ENCODE assay signal across 31 cellular contexts in the genomic region with DNA sequence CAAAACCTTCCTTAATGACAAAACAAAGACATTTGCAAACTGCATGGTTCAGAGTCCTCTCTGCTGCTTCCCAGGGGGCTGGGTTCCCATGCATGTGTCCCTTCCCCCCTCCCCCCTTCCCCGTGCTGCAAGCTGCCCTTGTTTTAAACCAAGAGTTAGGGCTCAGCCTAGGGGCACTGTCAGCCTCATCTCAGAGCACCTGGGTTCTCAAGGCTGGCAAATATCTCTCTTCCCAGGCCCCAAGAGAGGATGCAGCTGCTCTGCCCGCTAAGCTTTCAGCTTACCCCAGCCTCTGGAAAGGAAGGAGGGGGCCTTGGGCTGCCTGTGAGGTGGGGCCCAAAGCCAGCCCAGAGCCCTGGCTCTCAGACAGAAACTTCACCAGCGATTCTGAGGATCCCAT.
DNase-seq lines count a peak whose midpoint lies in the region; ATAC-seq and TF ChIP-seq lines count a peak whose summit lies in the region.
"Had no signal": no experiment of that assay in that cellular context is flagged by ENCODE, and none has a peak within 500 bp of the region (broad histone marks: within the 10 kb centered on the region; RNA-seq: fewer than 3 reads in every experiment).

No MANE protein-coding gene starts in this region.

- peak; percentile 50 for DNase-seq in WTC11 (ENCODE audit: low spot score)
- peak; percentile 30 for DNase-seq in myocyte (ENCODE audit: low read depth)
- DNase-seq in AG20443 (ENCODE audit: low spot score) = no peak
- DNase-seq in activated CD4-positive, CD25-positive, alpha-beta regulatory T cell treated with anti-CD3 and anti-CD28 coated beads, Interleukin-2, amount 50 U/mL, for 72 hours = no peak
- DNase-seq: activated CD4-positive, alpha-beta T cell treated with anti-CD3 and anti-CD28 coated beads for 4 hours; activated CD8-positive, alpha-beta T cell treated with anti-CD3 and anti-CD28 coated beads, Interleukin-2, amount 10 ng/mL, durations not matched to agents 7 days and 5 days; amygdala; BE2C; brain microvascular endothelial cell; gastrocnemius medialis; KG1; left lung; mesenchymal stem cell; MM.1S; NCI-H1105 treated with DMSO at 0.1 percent for 48 hours; NCI-H187 treated with DMSO at 0.1 percent for 48 hours; NCI-H510A treated with DMSO at 0.1 percent for 48 hours; posterior cingulate gyrus; right cardiac atrium; SIG-M5; stimulated activated CD8-positive, alpha-beta memory T cell treated with anti-CD3 and anti-CD28 coated beads, Interleukin-4, amount 100 ng/mL, for 48 hours; stimulated activated naive CD8-positive, alpha-beta T cell treated with anti-CD3 and anti-CD28 coated beads, Interleukin-15, amount 100 ng/mL, for 72 hours; SW 1271 had no signal

- no peak overlapping the region for H3K4me3 ChIP-seq in BLaER1
- no peak overlapping the region for H3K4me3 ChIP-seq in HUES48 (ENCODE audit: low read depth, low read length)
- H3K4me3 ChIP-seq: gastrocnemius medialis, left lung, thoracic aorta had no signal

- peak overlapping the region; percentile 64 for H3K27ac Mint-ChIP-seq in WTC11
- H3K27ac Mint-ChIP-seq: activated CD8-positive, alpha-beta T cell treated with anti-CD3 and anti-CD28 coated beads, Interleukin-2, amount 10 ng/mL, durations not matched to agents 7 days and 5 days; activated naive CD4-positive, alpha-beta T cell treated with anti-CD3 and anti-CD28 coated beads, Interleukin-2, amount 50 U/mL, for 72 hours; activated T-helper 17 cell treated with anti-CD3 and anti-CD28 coated beads, Interleukin-2, amount 50 U/mL, for 72 hours; stimulated activated naive CD8-positive, alpha-beta T cell treated with anti-CD3 and anti-CD28 coated beads, Interleukin-15, amount 100 ng/mL, for 72 hours had no signal

- H3K27me3 ChIP-seq in BLaER1 = no peaks in the 10 kb centered on the region
- no peaks in the 10 kb centered on the region for H3K27me3 ChIP-seq in HUES48 (ENCODE audit: control insufficient read depth, insufficient read depth, low read length)
- H3K27me3 ChIP-seq: BE2C, brain microvascular endothelial cell, gastrocnemius medialis, left lung, neutrophil had no signal

- H3K4me2 ChIP-seq in BLaER1 = peak overlapping the region; percentile 70

- H3K4me1 ChIP-seq in BLaER1 (peaks cover 39% of the 10 kb centered on the region), HUES48 (ENCODE audit: control insufficient read depth, insufficient read depth, low read length) (peaks cover 37% of the 10 kb centered on the region)
- H3K4me1 ChIP-seq: BE2C, gastrocnemius medialis had no signal

- H3K9me3 ChIP-seq in BLaER1 = no peaks in the 10 kb centered on the region
- no peaks in the 10 kb centered on the region for H3K9me3 ChIP-seq in HUES48 (ENCODE audit: control insufficient read depth, insufficient read depth, low read length)
- H3K9me3 ChIP-seq: BE2C, gastrocnemius medialis, left lung, neutrophil, thoracic aorta had no signal

- H3K4me3 Mint-ChIP-seq in WTC11 = peak overlapping the region; percentile 21; the same call in 1 of the 2 replicates
- H3K4me3 Mint-ChIP-seq: activated CD8-positive, alpha-beta T cell treated with anti-CD3 and anti-CD28 coated beads, Interleukin-2, amount 10 ng/mL, durations not matched to agents 7 days and 5 days; activated T-helper 17 cell treated with anti-CD3 and anti-CD28 coated beads, Interleukin-2, amount 50 U/mL, for 72 hours; stimulated activated naive CD8-positive, alpha-beta T cell treated with anti-CD3 and anti-CD28 coated beads, Interleukin-15, amount 100 ng/mL, for 72 hours had no signal

- ATAC-seq in WTC11 (peak; percentile 67), HG03457 (IDR thresholded peaks at IDR 0.05; ENCODE audit: unreplicated experiment) (no peak), GM21717 (IDR thresholded peaks at IDR 0.05; ENCODE audit: unreplicated experiment) (no peak)
- ATAC-seq: activated CD8-positive, alpha-beta T cell treated with anti-CD3 and anti-CD28 coated beads, Interleukin-2, amount 10 ng/mL, durations not matched to agents 7 days and 5 days; activated naive CD4-positive, alpha-beta T cell treated with anti-CD3 and anti-CD28 coated beads, Interleukin-2, amount 50 U/mL, for 72 hours; activated T-helper 17 cell treated with anti-CD3 and anti-CD28 coated beads, Interleukin-2, amount 50 U/mL, for 72 hours; gastrocnemius medialis; left lung; right cardiac atrium; stimulated activated naive CD8-positive, alpha-beta T cell treated with anti-CD3 and anti-CD28 coated beads, Interleukin-15, amount 100 ng/mL, for 72 hours had no signal

- POLR2A ChIA-PET in WTC11 (lab: Charles Lee) = interaction anchor here (0.7 kb wide), 2 partner anchors 12 to 67 kb away, joined by 4 to 7 read pairs; no protein-coding TSS in a partner anchor

- H3K4me1 Mint-ChIP-seq in WTC11 = peaks cover 36% of the 10 kb centered on the region
- H3K4me1 Mint-ChIP-seq: activated T-helper 17 cell treated with anti-CD3 and anti-CD28 coated beads, Interleukin-2, amount 50 U/mL, for 72 hours; stimulated activated naive CD8-positive, alpha-beta T cell treated with anti-CD3 and anti-CD28 coated beads, Interleukin-15, amount 100 ng/mL, for 72 hours had no signal

- H3K9ac ChIP-seq in BLaER1 (peak overlapping the region; percentile 74), HUES48 (ENCODE audit: low read depth, low read length) (no peak overlapping the region)

- CTCF ChIA-PET in WTC11 (lab: Charles Lee) = interaction anchor here (0.7 to 2.0 kb wide), 4 partner anchors 14 to 724 kb away, joined by 3 to 6 read pairs (median 3); no protein-coding TSS in a partner anchor

- H4K20me1 ChIP-seq in BLaER1 = no peaks in the 10 kb centered on the region

- H3K9me3 Mint-ChIP-seq in WTC11 = peaks cover 10% of the 10 kb centered on the region
- H3K9me3 Mint-ChIP-seq: activated T-helper 17 cell treated with anti-CD3 and anti-CD28 coated beads, Interleukin-2, amount 50 U/mL, for 72 hours; stimulated activated naive CD8-positive, alpha-beta T cell treated with anti-CD3 and anti-CD28 coated beads, Interleukin-15, amount 100 ng/mL, for 72 hours had no signal

- H3K27me3 Mint-ChIP-seq in WTC11 (ENCODE audit: low read depth) = no peaks in the 10 kb centered on the region
- H3K27me3 Mint-ChIP-seq: activated T-helper 17 cell treated with anti-CD3 and anti-CD28 coated beads, Interleukin-2, amount 50 U/mL, for 72 hours had no signal

- peaks cover 6% of the 10 kb centered on the region; the same call in 1 of the 2 replicates for H3K36me3 Mint-ChIP-seq in WTC11
- H3K36me3 Mint-ChIP-seq: activated naive CD4-positive, alpha-beta T cell treated with anti-CD3 and anti-CD28 coated beads, Interleukin-2, amount 50 U/mL, for 72 hours had no signal

- no peak for TF ChIP-seq CTCF in WTC11 (IDR thresholded peaks at IDR 0.05)

- H3K27ac ChIP-seq in BLaER1 = peak overlapping the region; percentile 92
- H3K27ac ChIP-seq in HUES48 (ENCODE audit: low read depth, low read length) = peak overlapping the region; percentile 75
- H3K27ac ChIP-seq: brain microvascular endothelial cell, gastrocnemius medialis, left lung, neutrophil, thoracic aorta had no signal

- H3K36me3 ChIP-seq in BLaER1 = no peaks in the 10 kb centered on the region
- no peaks in the 10 kb centered on the region for H3K36me3 ChIP-seq in HUES48 (ENCODE audit: control insufficient read depth, insufficient read depth, low read length)
- H3K36me3 ChIP-seq: BE2C, brain microvascular endothelial cell, gastrocnemius medialis, left lung, neutrophil, thoracic aorta had no signal

TF ChIP-seq in WTC11, 78 proteins besides CTCF, POLR2A, EP300 and RAD21:
- TF ChIP-seq CREM (CRISPR knock-in tag; IDR thresholded peaks at IDR 0.05) (0 out of 2 replicates have a peak, but pooled peaks have one; percentile 31), JUN (CRISPR knock-in tag; IDR thresholded peaks at IDR 0.05) (no peak), MXD4 (CRISPR knock-in tag; IDR thresholded peaks at IDR 0.05; ENCODE audit: borderline replicate concordance) (no peak), ZNF423 (CRISPR knock-in tag; IDR thresholded peaks at IDR 0.05) (peak; percentile 40; the same call in 1 of the 2 replicates), FOXK1 (CRISPR knock-in tag; IDR thresholded peaks at IDR 0.05) (peak; percentile 47; the same call in 1 of the 2 replicates)
- TF ChIP-seq, protein P1, sequence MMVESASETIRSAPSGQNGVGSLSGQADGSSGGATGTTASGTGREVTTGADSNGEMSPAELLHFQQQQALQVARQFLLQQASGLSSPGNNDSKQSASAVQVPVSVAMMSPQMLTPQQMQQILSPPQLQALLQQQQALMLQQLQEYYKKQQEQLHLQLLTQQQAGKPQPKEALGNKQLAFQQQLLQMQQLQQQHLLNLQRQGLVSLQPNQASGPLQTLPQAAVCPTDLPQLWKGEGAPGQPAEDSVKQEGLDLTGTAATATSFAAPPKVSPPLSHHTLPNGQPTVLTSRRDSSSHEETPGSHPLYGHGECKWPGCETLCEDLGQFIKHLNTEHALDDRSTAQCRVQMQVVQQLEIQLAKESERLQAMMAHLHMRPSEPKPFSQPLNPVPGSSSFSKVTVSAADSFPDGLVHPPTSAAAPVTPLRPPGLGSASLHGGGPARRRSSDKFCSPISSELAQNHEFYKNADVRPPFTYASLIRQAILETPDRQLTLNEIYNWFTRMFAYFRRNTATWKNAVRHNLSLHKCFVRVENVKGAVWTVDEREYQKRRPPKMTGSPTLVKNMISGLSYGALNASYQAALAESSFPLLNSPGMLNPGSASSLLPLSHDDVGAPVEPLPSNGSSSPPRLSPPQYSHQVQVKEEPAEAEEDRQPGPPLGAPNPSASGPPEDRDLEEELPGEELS (CRISPR knock-in tag; IDR thresholded peaks at IDR 0.05) = peak; percentile 44; the same call in 1 of the 2 replicates
- TF ChIP-seq, protein P2, sequence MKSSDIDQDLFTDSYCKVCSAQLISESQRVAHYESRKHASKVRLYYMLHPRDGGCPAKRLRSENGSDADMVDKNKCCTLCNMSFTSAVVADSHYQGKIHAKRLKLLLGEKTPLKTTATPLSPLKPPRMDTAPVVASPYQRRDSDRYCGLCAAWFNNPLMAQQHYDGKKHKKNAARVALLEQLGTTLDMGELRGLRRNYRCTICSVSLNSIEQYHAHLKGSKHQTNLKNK (CRISPR knock-in tag; IDR thresholded peaks at IDR 0.05) = no peak
- TF ChIP-seq, protein P3, sequence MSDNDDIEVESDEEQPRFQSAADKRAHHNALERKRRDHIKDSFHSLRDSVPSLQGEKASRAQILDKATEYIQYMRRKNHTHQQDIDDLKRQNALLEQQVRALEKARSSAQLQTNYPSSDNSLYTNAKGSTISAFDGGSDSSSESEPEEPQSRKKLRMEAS (CRISPR knock-in tag; IDR thresholded peaks at IDR 0.05) = peak; percentile 23; the same call in 1 of the 2 replicates
- TF ChIP-seq, protein P4, sequence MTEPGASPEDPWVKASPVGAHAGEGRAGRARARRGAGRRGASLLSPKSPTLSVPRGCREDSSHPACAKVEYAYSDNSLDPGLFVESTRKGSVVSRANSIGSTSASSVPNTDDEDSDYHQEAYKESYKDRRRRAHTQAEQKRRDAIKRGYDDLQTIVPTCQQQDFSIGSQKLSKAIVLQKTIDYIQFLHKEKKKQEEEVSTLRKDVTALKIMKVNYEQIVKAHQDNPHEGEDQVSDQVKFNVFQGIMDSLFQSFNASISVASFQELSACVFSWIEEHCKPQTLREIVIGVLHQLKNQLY (CRISPR knock-in tag; IDR thresholded peaks at IDR 0.05) = no peak

Comparison
In these comparisons a context has a peak if more than half of its experiments do, and no peak if none do; other contexts are left out.
1. DNase-seq: peak in WTC11 (single experiment) and myocyte (single experiment); none in AG20443 (single experiment) and activated CD4-positive, CD25-positive, alpha-beta regulatory T cell treated with anti-CD3 and anti-CD28 coated beads, Interleukin-2, amount 50 U/mL, for 72 hours (single experiment).